ENCODE assay signal across 25 cellular contexts in genomic region chr6:158373209-158373608, GRCh38.
"Had no signal": no experiment of that assay in that cellular context is flagged by ENCODE, and none has a peak within 500 bp of the region (broad histone marks: within the 10 kb centered on the region; RNA-seq: fewer than 3 reads in every experiment).

No MANE protein-coding gene starts in this region.

- H3K36me3 ChIP-seq: uterus had no signal

- H3K27me3 ChIP-seq: testis, uterus had no signal

- ATAC-seq: activated CD4-positive, CD25-positive, alpha-beta regulatory T cell treated with anti-CD3 and anti-CD28 coated beads, Interleukin-2, amount 50 U/mL, for 24 hours; left lobe of liver; sciatic nerve; stimulated activated naive CD8-positive, alpha-beta T cell treated with anti-CD3 and anti-CD28 coated beads, Interleukin-15, Interleukin-2, amounts not matched to agents 100 U/mL and 50 U/mL, for 24 hours had no signal

- H3K9me3 ChIP-seq: testis, uterus had no signal

- H3K4me3 ChIP-seq: skin epidermis, testis, uterus had no signal

- DNase-seq: activated CD4-positive, alpha-beta T cell treated with anti-CD3 and anti-CD28 coated beads for 48 hours; activated CD4-positive, alpha-beta T cell treated with anti-CD3 and anti-CD28 coated beads, Interleukin-2, amount 50 U/mL, for 48 hours; activated CD8-positive, alpha-beta memory T cell treated with anti-CD3 and anti-CD28 coated beads for 24 hours; activated effector memory CD4-positive, alpha-beta T cell treated with anti-CD3 and anti-CD28 coated beads, Interleukin-2, amount 50 U/mL, for 16 hours; activated naive CD4-positive, alpha-beta T cell treated with anti-CD3 and anti-CD28 coated beads for 36 hours; activated naive CD8-positive, alpha-beta T cell treated with anti-CD3 and anti-CD28 coated beads, Interleukin-2, amount 10 ng/mL, durations not matched to agents 7 days and 5 days; dermis blood vessel endothelial cell; effector CD4-positive, alpha-beta T cell; hippocampal formation; immature natural killer cell; kidney glomerular epithelial cell; retina; stimulated activated CD4-positive, alpha-beta T cell treated with anti-CD3 and anti-CD28 coated beads, Interleukin-12 subunit alpha, Interleukin-12 subunit beta, amount 100 ng/mL, for 4 hours; stimulated activated CD4-positive, alpha-beta T cell treated with anti-CD3 and anti-CD28 coated beads, Interleukin-4, amount 100 ng/mL, for 1 hour; stimulated activated naive CD8-positive, alpha-beta T cell treated with anti-CD3 and anti-CD28 coated beads, Interleukin-15, Interleukin-2, amounts not matched to agents 100 U/mL and 50 U/mL, for 24 hours; SW 1271; T1000; testis; trophoblast cell; uterus; WERI-Rb-1 had no signal

- H3K27ac ChIP-seq: skin epidermis, testis, uterus, WERI-Rb-1 had no signal
